Comparison of ENCODE assay signal across 8 cellular contexts in the genomic region with DNA sequence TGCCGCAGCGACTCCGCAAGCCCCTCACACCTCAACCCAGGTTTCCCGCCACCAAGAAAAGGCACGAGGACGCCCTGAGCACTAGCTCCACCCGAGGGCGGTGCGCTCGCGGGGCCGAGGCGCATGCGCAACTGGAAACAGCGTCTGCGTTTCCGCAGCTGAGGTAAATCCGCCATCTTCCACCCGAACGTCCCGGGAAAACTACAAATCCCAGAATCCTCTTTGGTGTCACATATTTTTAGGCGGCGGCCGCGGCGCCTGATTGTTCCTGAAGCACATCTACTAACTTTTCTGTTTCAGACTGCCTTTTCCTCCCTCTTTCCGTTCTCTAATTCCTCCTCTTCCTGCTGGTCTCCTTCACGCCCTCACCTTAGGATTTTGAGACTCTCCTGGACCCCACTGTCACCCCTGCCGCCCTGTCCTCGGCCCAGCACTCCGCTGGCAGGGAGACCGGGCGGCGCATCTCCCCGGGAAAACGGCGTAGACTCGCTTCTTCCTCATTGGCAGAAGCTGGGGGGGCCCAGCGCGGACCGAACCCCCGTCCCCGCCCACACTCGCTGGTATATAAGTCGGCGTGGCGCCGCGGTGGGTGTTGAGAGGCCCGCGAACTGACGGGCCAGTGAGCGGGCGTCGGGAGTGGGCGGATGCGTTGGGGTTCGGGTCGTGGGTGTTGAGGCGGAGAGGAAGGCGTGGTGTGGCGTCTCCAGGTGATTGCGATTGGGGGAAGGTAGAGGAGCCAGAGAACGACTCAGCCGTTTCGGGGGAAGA. TPM values are rescaled to one million over a fixed set of nuclear protein-coding genes. Genes with fewer than 3 reads are reported as not detected.
DNase-seq lines count a peak whose midpoint lies in the region; ATAC-seq and TF ChIP-seq lines count a peak whose summit lies in the region.

A gene with protein sequence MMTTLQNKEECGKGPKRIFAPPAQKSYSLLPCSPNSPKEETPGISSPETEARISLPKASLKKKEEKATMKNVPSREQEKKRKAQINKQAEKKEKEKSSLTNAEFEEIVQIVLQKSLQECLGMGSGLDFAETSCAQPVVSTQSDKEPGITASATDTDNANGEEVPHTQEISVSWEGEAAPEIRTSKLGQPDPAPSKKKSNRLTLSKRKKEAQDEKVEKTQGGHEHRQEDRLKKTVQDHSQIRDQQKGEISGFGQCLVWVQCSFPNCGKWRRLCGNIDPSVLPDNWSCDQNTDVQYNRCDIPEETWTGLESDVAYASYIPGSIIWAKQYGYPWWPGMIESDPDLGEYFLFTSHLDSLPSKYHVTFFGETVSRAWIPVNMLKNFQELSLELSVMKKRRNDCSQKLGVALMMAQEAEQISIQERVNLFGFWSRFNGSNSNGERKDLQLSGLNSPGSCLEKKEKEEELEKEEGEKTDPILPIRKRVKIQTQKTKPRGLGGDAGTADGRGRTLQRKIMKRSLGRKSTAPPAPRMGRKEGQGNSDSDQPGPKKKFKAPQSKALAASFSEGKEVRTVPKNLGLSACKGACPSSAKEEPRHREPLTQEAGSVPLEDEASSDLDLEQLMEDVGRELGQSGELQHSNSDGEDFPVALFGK (minus strand): TSS at position 505 of the 768 bp plus-strand sequence. CDS start 8,054 bp downstream, outside the sequence.

- H3K9me3 Mint-ChIP-seq in activated naive CD8-positive, alpha-beta T cell treated with anti-CD3 and anti-CD28 coated beads, Interleukin-2, amount 10 ng/mL, durations not matched to agents 7 days and 5 days, result peaks cover 2% of the 10 kb centered on the region

- peak within 1 kb of the TSS; percentile 99 for H3K27ac Mint-ChIP-seq in activated naive CD8-positive, alpha-beta T cell treated with anti-CD3 and anti-CD28 coated beads, Interleukin-2, amount 10 ng/mL, durations not matched to agents 7 days and 5 days

- intact Hi-C loops in head of caudate nucleus (cut with DNase I), result loop anchor here (2.0 kb wide), 1 partner anchor 38 kb away; no protein-coding TSS in a partner anchor

- peak within 1 kb of the TSS; percentile 82 for H3K4me3 ChIP-seq in osteoblast (ENCODE audit: insufficient read depth, low read length)
- peak within 1 kb of the TSS; percentile 81 for H3K4me3 ChIP-seq in thoracic aorta

- no peaks in the 10 kb centered on the region for H3K27me3 ChIP-seq in osteoblast (ENCODE audit: insufficient read depth, low read length)
- H3K27me3 ChIP-seq in thoracic aorta (replicated peaks; ENCODE audit: insufficient read depth), result no peaks in the 10 kb centered on the region

- H3K9me3 ChIP-seq in osteoblast (ENCODE audit: low read depth, low read length) (no peaks in the 10 kb centered on the region), thoracic aorta (no peaks in the 10 kb centered on the region)

- H3K27ac ChIP-seq in osteoblast (ENCODE audit: low read depth, low read length) (peak within 1 kb of the TSS; percentile 100), thoracic aorta (peak within 1 kb of the TSS; percentile 99)

- H3K36me3 ChIP-seq in osteoblast (ENCODE audit: insufficient read depth, low read length) (peaks cover 17% of the 10 kb centered on the region), thoracic aorta (peaks cover 13% of the 10 kb centered on the region)

- ATAC-seq in HG02623 (IDR thresholded peaks at IDR 0.05; ENCODE audit: unreplicated experiment) (peak; percentile 34), thoracic aorta (ENCODE audit: insufficient number of reproducible peaks, low FRiP score, low read depth) (peak; percentile 55)
- peak; percentile 57 for ATAC-seq in activated naive CD8-positive, alpha-beta T cell treated with anti-CD3 and anti-CD28 coated beads, Interleukin-2, amount 10 ng/mL, durations not matched to agents 7 days and 5 days (ENCODE audit: low read depth)

- H3K36me3 Mint-ChIP-seq in activated naive CD8-positive, alpha-beta T cell treated with anti-CD3 and anti-CD28 coated beads, Interleukin-2, amount 10 ng/mL, durations not matched to agents 7 days and 5 days, result peaks cover 16% of the 10 kb centered on the region

- POLR2A ChIA-PET in GM10248 (lab: Yijun Ruan, JAX), result interaction anchor here (0.7 to 1.7 kb wide), 17 partner anchors 8 to 1870 kb away, joined by 3 to 4 read pairs (median 3); a partner anchor contains a TSS
- POLR2A ChIA-PET in activated naive CD8-positive, alpha-beta T cell treated with anti-CD3 and anti-CD28 coated beads, Interleukin-2, amount 10 ng/mL, durations not matched to agents 7 days and 5 days (lab: Charles Lee), result interaction anchor here (0.6 to 3.8 kb wide), 52 partner anchors 9 to 1077 kb away, joined by 3 to 63 read pairs (median 4); a partner anchor contains a TSS

- peak within 1 kb of the TSS; percentile 95 for H2AFZ ChIP-seq in osteoblast (ENCODE audit: low read length)

- CTCF ChIA-PET in GM10248 (lab: Yijun Ruan, JAX), result interaction anchor here (0.9 to 2.3 kb wide), 5 partner anchors 20 to 257 kb away, joined by 3 to 5 read pairs (median 3); no protein-coding TSS in a partner anchor

- peak within 1 kb of the TSS; percentile 97 for H3K4me3 Mint-ChIP-seq in activated naive CD8-positive, alpha-beta T cell treated with anti-CD3 and anti-CD28 coated beads, Interleukin-2, amount 10 ng/mL, durations not matched to agents 7 days and 5 days

- peaks cover 28% of the 10 kb centered on the region for H3K4me1 Mint-ChIP-seq in activated naive CD8-positive, alpha-beta T cell treated with anti-CD3 and anti-CD28 coated beads, Interleukin-2, amount 10 ng/mL, durations not matched to agents 7 days and 5 days

- H3K4me1 ChIP-seq in osteoblast (ENCODE audit: insufficient read depth, low read length) (peaks cover 11% of the 10 kb centered on the region), thoracic aorta (ENCODE audit: control insufficient read depth in 1 of 2, low read depth in 2 of 2) (peaks cover 19 to 35% of the 10 kb centered on the region in 2 donors)

- DNase-seq in GM10248 (ENCODE audit: extremely low spot score) (peak; percentile 92), NCI-H1105 (lab: John Stamatoyannopoulos, UW) (peak; percentile 91), SKM-1 treated with dmso at 0.1 percent for 144 hours (lab: John Stamatoyannopoulos, UW; ENCODE audit: unreplicated experiment) (peak; percentile 91), head of caudate nucleus (peak; percentile 90 to 98 (median 96)), osteoblast (ENCODE audit: insufficient read length, low spot score, missing footprints) (peak; percentile 99), thoracic aorta (ENCODE audit: low spot score) (peak; percentile 82)
- peak; percentile 98 for DNase-seq in activated naive CD8-positive, alpha-beta T cell treated with anti-CD3 and anti-CD28 coated beads, Interleukin-2, amount 10 ng/mL, durations not matched to agents 7 days and 5 days

- H3K4me2 ChIP-seq in osteoblast (ENCODE audit: insufficient read depth, low read length), result peak within 1 kb of the TSS; percentile 100

- H4K20me1 ChIP-seq in osteoblast (ENCODE audit: insufficient read depth, low read length), result peaks cover 12% of the 10 kb centered on the region

- H3K27me3 Mint-ChIP-seq in activated naive CD8-positive, alpha-beta T cell treated with anti-CD3 and anti-CD28 coated beads, Interleukin-2, amount 10 ng/mL, durations not matched to agents 7 days and 5 days, result peaks cover 7% of the 10 kb centered on the region

- H3K79me2 ChIP-seq in osteoblast (ENCODE audit: insufficient read depth, low read length), result peaks cover 36% of the 10 kb centered on the region

- TF ChIP-seq CTCF in GM10248 (IDR thresholded peaks at IDR 0.05; ENCODE audit: control extremely low read depth, extremely low read depth, low read depth, missing control alignments) (no peak), osteoblast (IDR thresholded peaks at IDR 0.05; ENCODE audit: extremely low read depth, low read depth, low read length) (no peak), thoracic aorta (IDR thresholded peaks at IDR 0.05) (peak; percentile 10)

RNA-seq across cellular contexts. Expression of the gene that starts here (rescaled TPM):
- total RNA-seq in activated naive CD8-positive, alpha-beta T cell treated with anti-CD3 and anti-CD28 coated beads, Interleukin-2, amount 10 ng/mL, durations not matched to agents 7 days and 5 days, result 1 to 10 TPM; 6.2 to 6.5 TPM
- total RNA-seq in osteoblast, result 2.2 and 2.4 TPM in 2 replicates
- 1 to 10 TPM; 3.1 to 3.5 TPM for total RNA-seq in thoracic aorta

Comparison
In these comparisons a context has a peak if more than half of its experiments do, and no peak if none do; other contexts are left out.
1. Peak in every context shown above with its lines: DNase-seq, ATAC-seq, H3K4me3 ChIP-seq and H3K27ac ChIP-seq.